ENCODE assay signal across 12 cellular contexts in the genomic region with DNA sequence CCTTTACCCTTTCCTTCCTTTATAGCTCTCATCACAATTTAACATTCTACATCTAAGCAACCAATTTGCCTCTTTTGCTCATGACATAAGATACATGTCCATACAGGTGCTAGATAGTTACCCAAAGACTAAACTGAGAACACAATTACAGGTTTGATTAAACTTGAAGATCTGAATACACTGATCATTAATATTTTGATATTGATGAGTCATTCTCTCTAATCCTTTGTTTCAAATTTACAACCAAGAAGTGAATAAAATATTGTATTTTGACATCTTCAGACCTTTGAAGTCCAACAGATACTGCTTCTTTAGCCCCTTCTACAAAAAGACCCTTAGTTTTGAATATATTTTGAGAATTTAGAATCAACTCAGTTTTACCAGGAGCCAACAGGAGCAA. TPM values are rescaled to one million over a fixed set of nuclear protein-coding genes. Genes with fewer than 3 reads are reported as not detected.
DNase-seq lines count a peak whose midpoint lies in the region; ATAC-seq and TF ChIP-seq lines count a peak whose summit lies in the region.
"Had no signal": no experiment of that assay in that cellular context is flagged by ENCODE, and none has a peak within 500 bp of the region (broad histone marks: within the 10 kb centered on the region; RNA-seq: fewer than 3 reads in every experiment).

No MANE protein-coding gene starts in this region.

- H3K4me1 Mint-ChIP-seq in T-cell (peaks cover 75 to 83% (median 76%) of the 10 kb centered on the region in 3 donors), glutamatergic neuron (ENCODE audit: low read depth, unreplicated experiment) (peaks cover 36% of the 10 kb centered on the region), type B pancreatic cell (ENCODE audit: unreplicated experiment) (peaks cover 38% of the 10 kb centered on the region)

- H3K36me3 ChIP-seq in cardiac muscle cell (no peaks in the 10 kb centered on the region), heart right ventricle (peaks cover 0 to 23% (median 0%) of the 10 kb centered on the region in 9 donors)
- H3K36me3 ChIP-seq: vagina had no signal

- no peak for DNase-seq in cardiac muscle cell (ENCODE audit: low read depth in 1 of 2, low spot score in 1 of 2)
- DNase-seq in heart right ventricle: no peak
- no peak for DNase-seq in T-cell
- DNase-seq in glutamatergic neuron: no peak
- no peak for DNase-seq in type B pancreatic cell (ENCODE audit: extremely low spot score, unreplicated experiment)
- no peak for DNase-seq in AG08395 (ENCODE audit: low spot score)
- no peak for DNase-seq in MV-4-11 (lab: John Stamatoyannopoulos, UW)
- DNase-seq: CD8-positive, alpha-beta T cell; left ventricle myocardium inferior; SHP77 had no signal

- H3K4me3 Mint-ChIP-seq in T-cell (peak overlapping the region; percentile 1 to 96 (median 19)), glutamatergic neuron (ENCODE audit: unreplicated experiment) (peak overlapping the region; percentile 80), type B pancreatic cell (peak overlapping the region; percentile 51)

- POLR2A ChIA-PET in T-cell (lab: Charles Lee): interaction anchor here in 1 of 2 donors (2.5 kb wide), 1 partner anchor 10 kb away, joined by 10 read pairs; no protein-coding TSS in a partner anchor

- peaks cover 0 to 9% (median 0%) of the 10 kb centered on the region in 3 donors for H3K9me3 Mint-ChIP-seq in T-cell
- peaks cover 17% of the 10 kb centered on the region for H3K9me3 Mint-ChIP-seq in glutamatergic neuron (ENCODE audit: unreplicated experiment)
- peaks cover 14% of the 10 kb centered on the region for H3K9me3 Mint-ChIP-seq in type B pancreatic cell

- H3K27me3 ChIP-seq in cardiac muscle cell (no peaks in the 10 kb centered on the region), heart right ventricle (no peaks in the 10 kb centered on the region)
- H3K27me3 ChIP-seq: vagina had no signal

- H3K27me3 Mint-ChIP-seq in T-cell: no peaks in the 10 kb centered on the region
- H3K27me3 Mint-ChIP-seq in glutamatergic neuron (ENCODE audit: unreplicated experiment): peaks cover 7% of the 10 kb centered on the region
- no peaks in the 10 kb centered on the region for H3K27me3 Mint-ChIP-seq in type B pancreatic cell

- H3K4me1 ChIP-seq in cardiac muscle cell (ENCODE audit: low read depth): peaks cover 38% of the 10 kb centered on the region
- H3K4me1 ChIP-seq in heart right ventricle: peaks cover 0 to 57% (median 33%) of the 10 kb centered on the region in 9 donors

- H3K27ac ChIP-seq in cardiac muscle cell (no peak overlapping the region), heart right ventricle (no peak overlapping the region)
- H3K27ac ChIP-seq: left ventricle myocardium inferior, vagina had no signal

- H3K27ac Mint-ChIP-seq in T-cell (no peak overlapping the region), glutamatergic neuron (ENCODE audit: unreplicated experiment) (peak overlapping the region; percentile 23), type B pancreatic cell (peak overlapping the region; percentile 27)
- H3K27ac Mint-ChIP-seq: CD8-positive, alpha-beta T cell had no signal

- H3K4me3 ChIP-seq in cardiac muscle cell: peak overlapping the region; percentile 92
- peak overlapping the region in 1 of 10 donors; percentile 94 for H3K4me3 ChIP-seq in heart right ventricle

- ATAC-seq in heart right ventricle: no peak
- no peak for ATAC-seq in T-cell (replicated peaks in 1 of 4)
- ATAC-seq in HG03342 (IDR thresholded peaks at IDR 0.05; ENCODE audit: unreplicated experiment): no peak
- ATAC-seq: CD8-positive, alpha-beta T cell had no signal

- TF ChIP-seq CTCF in cardiac muscle cell (IDR thresholded peaks at IDR 0.05; ENCODE audit: low read depth, low read length) (no peak), heart right ventricle (IDR thresholded peaks at IDR 0.05) (no peak), glutamatergic neuron (IDR thresholded peaks at IDR 0.05; ENCODE audit: partially characterized antibody, unreplicated experiment) (no peak), type B pancreatic cell (conservative IDR thresholded peaks at IDR 0.05) (no peak)

- intact Hi-C loops in heart right ventricle (cut with DNase I): loop anchor here in 5 of 10 donors (5.0 to 10.0 kb wide), 6 partner anchors 73 to 483 kb away; a partner anchor contains a TSS

- peaks cover 24% of the 10 kb centered on the region for H3K36me3 Mint-ChIP-seq in T-cell
- H3K36me3 Mint-ChIP-seq in glutamatergic neuron (ENCODE audit: unreplicated experiment): no peaks in the 10 kb centered on the region
- peaks cover 30% of the 10 kb centered on the region for H3K36me3 Mint-ChIP-seq in type B pancreatic cell

- H3K9me3 ChIP-seq in cardiac muscle cell (ENCODE audit: low read depth) (no peaks in the 10 kb centered on the region), heart right ventricle (peaks cover 0 to 17% (median 13%) of the 10 kb centered on the region in 11 donors)
- H3K9me3 ChIP-seq: vagina had no signal

- CTCF ChIA-PET in T-cell (lab: Charles Lee): interaction anchor here in 1 of 2 donors (0.6 kb wide), 2 partner anchors 15 to 101 kb away, joined by 3 read pairs; no protein-coding TSS in a partner anchor

RNA-seq across cellular contexts. Expression of a gene that starts 2.6 kb away (rescaled TPM):
- total RNA-seq in cardiac muscle cell (359 and 671 TPM in 2 replicates), heart right ventricle (100 to 1,000 TPM; 224 to 363 (median 264) TPM), T-cell (100 to 1,000 TPM; 523 to 643 (median 591) TPM), glutamatergic neuron (ENCODE audit: unreplicated experiment) (635 TPM), type B pancreatic cell (ENCODE audit: low replicate concordance) (563 and 883 TPM in 2 replicates)
- polyA plus RNA-seq in cardiac muscle cell (214 and 271 TPM in 2 replicates), heart right ventricle (100 to 1,000 TPM; 164 to 196 TPM)

RNA-seq across cellular contexts. Expression of a gene that starts 50.3 kb away (rescaled TPM):
- 8.1 and 9.3 TPM in 2 replicates for total RNA-seq in cardiac muscle cell
- polyA plus RNA-seq in cardiac muscle cell: 5.8 TPM in 2 replicates
- total RNA-seq in heart right ventricle: 10 to 100 TPM in 8 of 10 donors, 1 to 10 TPM in 2; 1.5 to 43.5 (median 23.3) TPM
- 1 to 10 TPM; 2.5 to 4.7 TPM for polyA plus RNA-seq in heart right ventricle
- 10 to 100 TPM in 1 of 5 donors, 1 to 10 TPM in 4; 5.4 to 11.7 (median 7.1) TPM for total RNA-seq in T-cell
- 169 TPM for total RNA-seq in glutamatergic neuron (ENCODE audit: unreplicated experiment)
- 67.5 and 108 TPM in 2 replicates for total RNA-seq in type B pancreatic cell (ENCODE audit: low replicate concordance)

Comparison
In these comparisons a context has a peak if more than half of its experiments do, and no peak if none do; other contexts are left out.
1. H3K27ac Mint-ChIP-seq: peak in glutamatergic neuron (single experiment) and type B pancreatic cell (single experiment); none in T-cell (0 of 2).
2. H3K4me3 Mint-ChIP-seq: peak in every context shown above with its lines; median percentile 80 in glutamatergic neuron; 51 in type B pancreatic cell; 19 in T-cell.